23 cellular contexts compared by ENCODE assay signal in the genomic region with DNA sequence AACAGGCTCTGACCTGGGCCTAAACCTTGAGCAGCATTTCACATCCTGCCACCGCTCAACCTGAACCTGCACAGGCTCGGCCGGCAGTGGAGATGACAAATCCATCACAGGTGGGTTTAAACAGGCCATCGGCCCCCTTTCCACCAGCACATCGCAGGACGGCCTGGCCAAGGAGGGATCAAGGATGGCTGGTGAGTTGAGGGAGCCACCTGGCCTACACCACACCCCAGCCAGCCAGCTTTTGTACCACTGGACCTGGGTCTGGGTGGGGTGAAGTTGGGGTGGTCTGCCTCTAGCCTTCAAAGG.
"Had no signal": no experiment of that assay in that cellular context is flagged by ENCODE, and none has a peak within 500 bp of the region (broad histone marks: within the 10 kb centered on the region; RNA-seq: fewer than 3 reads in every experiment).

No MANE protein-coding gene starts in this region.

- DNase-seq: hippocampal formation; kidney glomerular epithelial cell; left cardiac atrium; left lung; lower lobe of right lung; mammary epithelial cell; mesenchymal stem cell; naive thymus-derived CD8-positive, alpha-beta T cell; occipital lobe; retina; spleen; stimulated activated CD4-positive, alpha-beta T cell treated with anti-CD3 and anti-CD28 coated beads, Interleukin-4, amount 100 ng/mL, for 24 hours; stimulated activated naive CD4-positive, alpha-beta T cell; tibial artery; uterus had no signal

- H3K4me3 ChIP-seq: left lung, lower lobe of right lung, prostate gland, skin epidermis, spleen, suprapubic skin, thoracic aorta, tibial artery, uterus had no signal

- H3K27me3 ChIP-seq: spleen, suprapubic skin, tibial artery, uterus had no signal

- ATAC-seq: left cardiac atrium; left lung; lower lobe of right lung; naive thymus-derived CD8-positive, alpha-beta T cell; right cardiac atrium; sciatic nerve; stimulated activated effector memory CD8-positive, alpha-beta T cell treated with anti-CD3 and anti-CD28 coated beads, Interleukin-12 subunit alpha, Interleukin-12 subunit beta, amount 100 ng/mL, for 72 hours had no signal

- H3K36me3 ChIP-seq: neutrophil, prostate gland, uterus had no signal

- H3K9me3 ChIP-seq: left lung, lower lobe of right lung, neutrophil, prostate gland, suprapubic skin, thoracic aorta, tibial artery, uterus had no signal

- H3K27ac ChIP-seq: left lung, lower lobe of right lung, neutrophil, prostate gland, skin epidermis, spleen, suprapubic skin, thoracic aorta, tibial artery, uterus had no signal

- H3K4me1 ChIP-seq: left lung, lower lobe of right lung, prostate gland, tibial artery, uterus had no signal
